In genomic region chr1:67058761-67059160, GRCh38 we compare ENCODE assay signal across 1 cellular context.
TF ChIP-seq lines count a peak whose summit lies in the region.

No MANE protein-coding gene starts in this region.

TF ChIP-seq in K562, 482 proteins besides CTCF, POLR2A, EP300 and RAD21:
- TF ChIP-seq PRMT5 (CRISPR knock-in tag; IDR thresholded peaks at IDR 0.05) = no peak
- no peak for TF ChIP-seq ZNF644 (tag; IDR thresholded peaks at IDR 0.05; ENCODE audit: low read depth)
- no peak for TF ChIP-seq L3MBTL2 (IDR thresholded peaks at IDR 0.05)
- TF ChIP-seq ZNF316 (IDR thresholded peaks at IDR 0.05) = no peak
- no peak for TF ChIP-seq KLF13 (tag; IDR thresholded peaks at IDR 0.05; ENCODE audit: borderline replicate concordance, low read depth)
- TF ChIP-seq, protein P1, sequence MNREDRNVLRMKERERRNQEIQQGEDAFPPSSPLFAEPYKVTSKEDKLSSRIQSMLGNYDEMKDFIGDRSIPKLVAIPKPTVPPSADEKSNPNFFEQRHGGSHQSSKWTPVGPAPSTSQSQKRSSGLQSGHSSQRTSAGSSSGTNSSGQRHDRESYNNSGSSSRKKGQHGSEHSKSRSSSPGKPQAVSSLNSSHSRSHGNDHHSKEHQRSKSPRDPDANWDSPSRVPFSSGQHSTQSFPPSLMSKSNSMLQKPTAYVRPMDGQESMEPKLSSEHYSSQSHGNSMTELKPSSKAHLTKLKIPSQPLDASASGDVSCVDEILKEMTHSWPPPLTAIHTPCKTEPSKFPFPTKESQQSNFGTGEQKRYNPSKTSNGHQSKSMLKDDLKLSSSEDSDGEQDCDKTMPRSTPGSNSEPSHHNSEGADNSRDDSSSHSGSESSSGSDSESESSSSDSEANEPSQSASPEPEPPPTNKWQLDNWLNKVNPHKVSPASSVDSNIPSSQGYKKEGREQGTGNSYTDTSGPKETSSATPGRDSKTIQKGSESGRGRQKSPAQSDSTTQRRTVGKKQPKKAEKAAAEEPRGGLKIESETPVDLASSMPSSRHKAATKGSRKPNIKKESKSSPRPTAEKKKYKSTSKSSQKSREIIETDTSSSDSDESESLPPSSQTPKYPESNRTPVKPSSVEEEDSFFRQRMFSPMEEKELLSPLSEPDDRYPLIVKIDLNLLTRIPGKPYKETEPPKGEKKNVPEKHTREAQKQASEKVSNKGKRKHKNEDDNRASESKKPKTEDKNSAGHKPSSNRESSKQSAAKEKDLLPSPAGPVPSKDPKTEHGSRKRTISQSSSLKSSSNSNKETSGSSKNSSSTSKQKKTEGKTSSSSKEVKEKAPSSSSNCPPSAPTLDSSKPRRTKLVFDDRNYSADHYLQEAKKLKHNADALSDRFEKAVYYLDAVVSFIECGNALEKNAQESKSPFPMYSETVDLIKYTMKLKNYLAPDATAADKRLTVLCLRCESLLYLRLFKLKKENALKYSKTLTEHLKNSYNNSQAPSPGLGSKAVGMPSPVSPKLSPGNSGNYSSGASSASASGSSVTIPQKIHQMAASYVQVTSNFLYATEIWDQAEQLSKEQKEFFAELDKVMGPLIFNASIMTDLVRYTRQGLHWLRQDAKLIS (CRISPR knock-in tag; IDR thresholded peaks at IDR 0.05) = no peak
- no peak for TF ChIP-seq DIDO1 (tag; IDR thresholded peaks at IDR 0.05; ENCODE audit: low read depth)
- TF ChIP-seq, protein P2, sequence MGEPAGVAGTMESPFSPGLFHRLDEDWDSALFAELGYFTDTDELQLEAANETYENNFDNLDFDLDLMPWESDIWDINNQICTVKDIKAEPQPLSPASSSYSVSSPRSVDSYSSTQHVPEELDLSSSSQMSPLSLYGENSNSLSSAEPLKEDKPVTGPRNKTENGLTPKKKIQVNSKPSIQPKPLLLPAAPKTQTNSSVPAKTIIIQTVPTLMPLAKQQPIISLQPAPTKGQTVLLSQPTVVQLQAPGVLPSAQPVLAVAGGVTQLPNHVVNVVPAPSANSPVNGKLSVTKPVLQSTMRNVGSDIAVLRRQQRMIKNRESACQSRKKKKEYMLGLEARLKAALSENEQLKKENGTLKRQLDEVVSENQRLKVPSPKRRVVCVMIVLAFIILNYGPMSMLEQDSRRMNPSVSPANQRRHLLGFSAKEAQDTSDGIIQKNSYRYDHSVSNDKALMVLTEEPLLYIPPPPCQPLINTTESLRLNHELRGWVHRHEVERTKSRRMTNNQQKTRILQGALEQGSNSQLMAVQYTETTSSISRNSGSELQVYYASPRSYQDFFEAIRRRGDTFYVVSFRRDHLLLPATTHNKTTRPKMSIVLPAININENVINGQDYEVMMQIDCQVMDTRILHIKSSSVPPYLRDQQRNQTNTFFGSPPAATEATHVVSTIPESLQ (CRISPR knock-in tag; IDR thresholded peaks at IDR 0.05) = no peak
- no peak for TF ChIP-seq PYGO2 (tag; IDR thresholded peaks at IDR 0.05)
- no peak for TF ChIP-seq ZNF407 (IDR thresholded peaks at IDR 0.05; ENCODE audit: low read depth)
- no peak for TF ChIP-seq TBP (optimal IDR thresholded peaks at IDR 0.05; ENCODE audit: low read depth, low read length)
- no peak for TF ChIP-seq BHLHE40 (IDR thresholded peaks at IDR 0.05; ENCODE audit: low read length)
- no peak for TF ChIP-seq NONO (IDR thresholded peaks at IDR 0.05; ENCODE audit: low read depth in 2 of 2, low read length in 1 of 2)
- peak; percentile 37 for TF ChIP-seq ATF3 (IDR thresholded peaks at IDR 0.05)
- TF ChIP-seq ATF3 (CRISPR knock-in tag; conservative IDR thresholded peaks at IDR 0.05) = no peak
- TF ChIP-seq ZNF253 (CRISPR knock-in tag; conservative IDR thresholded peaks at IDR 0.05) = no peak
- TF ChIP-seq SOX6 (IDR thresholded peaks at IDR 0.05) = no peak
- no peak for TF ChIP-seq RBBP5 (IDR thresholded peaks at IDR 0.05; ENCODE audit: borderline replicate concordance, insufficient read depth, low read length, poor library complexity, severe bottlenecking)
- no peak for TF ChIP-seq ZNF766 (CRISPR knock-in tag; conservative IDR thresholded peaks at IDR 0.05)
- no peak for TF ChIP-seq KAT7 (CRISPR knock-in tag; IDR thresholded peaks at IDR 0.05; ENCODE audit: borderline replicate concordance)
- TF ChIP-seq ZNF431 (CRISPR knock-in tag; IDR thresholded peaks at IDR 0.05) = no peak
- peak; percentile 51 for TF ChIP-seq FOSL1 (tag; conservative IDR thresholded peaks at IDR 0.05)
- no peak for TF ChIP-seq PURB (CRISPR knock-in tag; IDR thresholded peaks at IDR 0.05; ENCODE audit: low read depth)
- no peak for TF ChIP-seq MYC (IDR thresholded peaks at IDR 0.05; ENCODE audit: low read depth, low read length)
- TF ChIP-seq MYC (CRISPR knock-in tag; IDR thresholded peaks at IDR 0.05; ENCODE audit: borderline replicate concordance, low read depth) = no peak
- TF ChIP-seq TRIM24 (IDR thresholded peaks at IDR 0.05) = no peak
- no peak for TF ChIP-seq JUND (IDR thresholded peaks at IDR 0.05; ENCODE audit: borderline replicate concordance, low read depth, low read length)
- 0 out of 3 replicates have a peak, but pooled peaks have one; percentile 36 for TF ChIP-seq JUND (tag; IDR thresholded peaks at IDR 0.05; ENCODE audit: borderline replicate concordance, low read depth, low read length)
- TF ChIP-seq ZNF586 (CRISPR knock-in tag; conservative IDR thresholded peaks at IDR 0.05) = no peak
- TF ChIP-seq BCLAF1 (IDR thresholded peaks at IDR 0.05; ENCODE audit: borderline replicate concordance in 1 of 2, control insufficient read depth in 1 of 2, low read depth in 2 of 2, low read length in 1 of 2) = no peak
